8 cellular contexts compared by ENCODE assay signal in the genomic region with DNA sequence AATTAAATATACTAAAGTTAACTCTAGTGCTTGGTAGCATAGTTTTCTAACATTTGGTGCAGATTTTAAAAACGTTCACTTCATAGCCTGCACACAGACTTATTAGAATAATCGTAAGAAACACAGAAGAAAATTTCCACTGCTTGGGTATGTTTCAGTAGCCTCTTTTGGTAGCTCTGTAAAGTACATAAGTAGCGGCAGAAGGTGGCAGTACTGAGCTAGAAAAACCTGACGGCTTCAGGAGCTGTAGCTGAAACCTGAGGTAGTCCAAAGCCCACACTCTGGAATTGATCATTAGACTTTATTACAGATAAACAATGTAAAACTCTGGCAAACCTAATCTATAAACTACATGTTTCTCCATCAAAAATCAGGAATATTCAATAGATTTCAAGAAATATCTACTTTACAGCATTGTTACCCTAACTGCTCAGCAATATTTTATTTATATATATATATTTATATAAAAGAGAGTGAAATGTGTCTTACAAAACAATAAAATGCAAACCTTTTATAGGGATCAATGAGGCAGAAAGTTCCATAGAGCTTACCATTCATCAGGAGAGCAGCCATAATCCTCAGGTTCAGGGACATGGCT.
DNase-seq lines count a peak whose midpoint lies in the region; ATAC-seq and TF ChIP-seq lines count a peak whose summit lies in the region.

No MANE protein-coding gene starts in this region.

- H2AFZ ChIP-seq in PC-3 (ENCODE audit: low read length), result no peak overlapping the region

- H3K4me2 ChIP-seq in PC-3 (ENCODE audit: low read length), result no peak overlapping the region

- CTCF ChIA-PET in PC-3 (lab: Charles Lee), result interaction anchor here (0.6 to 1.6 kb wide), 7 partner anchors 8 to 397 kb away, joined by 3 to 8 read pairs (median 4); partner anchors contain the start of gene ATP8A1

- H3F3A ChIP-seq in PC-3 (ENCODE audit: low read length, unreplicated experiment), result no peaks in the 10 kb centered on the region

- peak; percentile 72 for TF ChIP-seq CTCF in PC-3 (conservative IDR thresholded peaks at IDR 0.05; ENCODE audit: low read depth, low read length)
- peak; percentile 79 for TF ChIP-seq CTCF in fibroblast of the aortic adventitia (IDR thresholded peaks at IDR 0.05; ENCODE audit: insufficient read depth, low read length)
- peak; percentile 67 to 73 for TF ChIP-seq CTCF in tibial artery (IDR thresholded peaks at IDR 0.05)

- H3K9me3 Mint-ChIP-seq in activated T-cell treated with anti-CD3 and anti-CD28 coated beads, Interleukin-2, amount 50 U/mL, for 72 hours, result no peaks in the 10 kb centered on the region

- no peak overlapping the region for H3K4me3 Mint-ChIP-seq in activated T-cell treated with anti-CD3 and anti-CD28 coated beads, Interleukin-2, amount 50 U/mL, for 72 hours

- POLR2A ChIA-PET in PC-3 (lab: Charles Lee; ENCODE audit: unreplicated experiment), result no interaction called here

- no peaks in the 10 kb centered on the region for H3K79me2 ChIP-seq in PC-3 (ENCODE audit: low read length)

- H3K27ac Mint-ChIP-seq in activated T-cell treated with anti-CD3 and anti-CD28 coated beads, Interleukin-2, amount 50 U/mL, for 72 hours, result no peak overlapping the region

- H4K20me1 ChIP-seq in PC-3 (ENCODE audit: low read length), result no peaks in the 10 kb centered on the region

- no peaks in the 10 kb centered on the region for H3K9me3 ChIP-seq in PC-3 (ENCODE audit: low read length)
- no peaks in the 10 kb centered on the region for H3K9me3 ChIP-seq in tibial artery

- H3K4me3 ChIP-seq in PC-3 (ENCODE audit: low read length) (no peak overlapping the region), fibroblast of the aortic adventitia (ENCODE audit: low read depth, low read length) (no peak overlapping the region), tibial artery (no peak overlapping the region)

- H3K9ac ChIP-seq in PC-3 (ENCODE audit: low read length), result no peak overlapping the region

- H3K9me2 ChIP-seq in PC-3 (replicated peaks; ENCODE audit: low read length), result no peaks in the 10 kb centered on the region

- DNase-seq in ELR (ENCODE audit: low read depth) (peak; percentile 60), KG1 (lab: John Stamatoyannopoulos, UW) (peak; percentile 65), PC-3 (peak; percentile 77), fibroblast of the aortic adventitia (ENCODE audit: low read depth) (peak; percentile 82), nucleus accumbens (lab: John Stamatoyannopoulos, UW) (peak in 47 of 56 donors; percentile 1 to 88 (median 42)), tibial artery (peak in 1 of 2 donors; percentile 57)
- DNase-seq in activated T-cell treated with anti-CD3 and anti-CD28 coated beads, Interleukin-2, amount 50 U/mL, for 72 hours, result peak; percentile 61 to 66

- H3K27ac ChIP-seq in PC-3 (ENCODE audit: low read length), result no peak overlapping the region
- no peak overlapping the region for H3K27ac ChIP-seq in tibial artery

- ATAC-seq in GM21717 (IDR thresholded peaks at IDR 0.05; ENCODE audit: unreplicated experiment) (peak; percentile 95), PC-3 (peak; percentile 94)
- ATAC-seq in activated T-cell treated with anti-CD3 and anti-CD28 coated beads, Interleukin-2, amount 50 U/mL, for 72 hours (replicated peaks in 1 of 2), result peak; percentile 84 to 88

- no peaks in the 10 kb centered on the region for H3K27me3 ChIP-seq in PC-3 (ENCODE audit: low read length)
- H3K27me3 ChIP-seq in tibial artery, result no peaks in the 10 kb centered on the region

- BruUV-seq in PC-3 (replicated peaks; lab: Mats Ljungman, UMichigan), result no TSS peak

- H3K27me3 Mint-ChIP-seq in activated T-cell treated with anti-CD3 and anti-CD28 coated beads, Interleukin-2, amount 50 U/mL, for 72 hours (ENCODE audit: low read depth), result no peaks in the 10 kb centered on the region

- H3K36me3 ChIP-seq in PC-3 (ENCODE audit: low read depth, low read length), result no peaks in the 10 kb centered on the region
- H3K36me3 ChIP-seq in tibial artery, result no peaks in the 10 kb centered on the region

- no peaks in the 10 kb centered on the region for H3K36me3 Mint-ChIP-seq in activated T-cell treated with anti-CD3 and anti-CD28 coated beads, Interleukin-2, amount 50 U/mL, for 72 hours (ENCODE audit: insufficient read depth in 2 of 2)

- H3K4me1 Mint-ChIP-seq in activated T-cell treated with anti-CD3 and anti-CD28 coated beads, Interleukin-2, amount 50 U/mL, for 72 hours (ENCODE audit: low read depth), result no peaks in the 10 kb centered on the region

- H3K4me1 ChIP-seq in PC-3 (ENCODE audit: insufficient read depth, low read length) (no peaks in the 10 kb centered on the region), tibial artery (peaks cover 0 to 9% (median 7%) of the 10 kb centered on the region in 4 donors)

- intact Hi-C loops in PC-3 (cut with micrococcal nuclease), result loop anchor here (1.0 to 2.0 kb wide), 5 partner anchors 88 to 396 kb away; partner anchors contain the start of gene ATP8A1
- intact Hi-C loops in tibial artery (cut with DNase I; ENCODE audit: low total_unique reads), result loop anchor here (5.0 kb wide), 1 partner anchor 299 kb away; no protein-coding TSS in a partner anchor
